In the genomic region with DNA sequence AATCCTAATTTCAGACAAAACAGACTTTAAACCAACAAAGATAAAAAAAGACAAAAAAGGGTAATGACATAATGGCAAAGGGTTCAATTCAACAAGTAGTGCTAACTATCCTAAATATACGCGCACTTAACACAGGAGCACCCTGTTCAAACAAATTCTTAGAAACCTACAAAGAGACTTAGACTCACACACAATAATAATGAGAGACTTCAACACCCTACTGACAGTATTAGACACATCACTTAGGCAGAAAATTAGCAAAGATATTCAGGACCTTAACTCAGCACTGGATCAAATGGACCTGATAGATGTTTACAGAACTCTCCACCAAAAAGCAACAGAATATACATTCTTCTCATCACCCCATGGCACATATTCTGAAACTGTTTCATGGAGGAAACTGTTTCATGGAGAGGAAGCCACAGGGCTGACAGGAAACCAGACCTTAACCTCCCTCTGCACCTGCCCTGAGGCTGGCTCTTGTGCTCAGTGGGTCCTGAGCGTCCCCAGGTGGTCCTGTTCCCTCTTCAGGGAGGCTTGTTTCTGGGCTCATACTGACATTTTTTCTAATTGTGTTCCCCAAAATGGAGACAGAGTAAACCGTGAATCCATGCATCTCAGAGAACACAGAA, we compare ENCODE assay signal across 7 cellular contexts.
DNase-seq lines count a peak whose midpoint lies in the region; ATAC-seq lines count a peak whose summit lies in the region.
"Not testable (repeated sequence)": the region's sequence is repeated elsewhere in the genome, so short reads cannot be mapped to it uniquely, and the experiment has no call there.

No MANE protein-coding gene starts in this region.

- not testable (repeated sequence) for H3K9me3 Mint-ChIP-seq in activated T-helper 17 cell treated with anti-CD3 and anti-CD28 coated beads, Interleukin-2, amount 50 U/mL, for 72 hours; naive thymus-derived CD8-positive, alpha-beta T cell

- H3K36me3 Mint-ChIP-seq in activated T-helper 17 cell treated with anti-CD3 and anti-CD28 coated beads, Interleukin-2, amount 50 U/mL, for 72 hours (ENCODE audit: low read depth); naive thymus-derived CD8-positive, alpha-beta T cell: not testable (repeated sequence)

- H3K4me3 Mint-ChIP-seq in activated T-helper 17 cell treated with anti-CD3 and anti-CD28 coated beads, Interleukin-2, amount 50 U/mL, for 72 hours; naive thymus-derived CD8-positive, alpha-beta T cell: not testable (repeated sequence)

- ATAC-seq in GM18502 (IDR thresholded peaks at IDR 0.05; ENCODE audit: poor library complexity, unreplicated experiment): peak; percentile 87
- peak; percentile 54 for ATAC-seq in GM19372 (IDR thresholded peaks at IDR 0.05; ENCODE audit: low read depth, unreplicated experiment)
- peak; percentile 70 for ATAC-seq in GM21717 (IDR thresholded peaks at IDR 0.05; ENCODE audit: unreplicated experiment)
- peak; percentile 62 for ATAC-seq in HG02938 (IDR thresholded peaks at IDR 0.05; ENCODE audit: unreplicated experiment)
- ATAC-seq in activated CD4-positive, CD25-positive, alpha-beta regulatory T cell treated with anti-CD3 and anti-CD28 coated beads, Interleukin-2, amount 50 U/mL, for 24 hours: peak; percentile 17 to 64
- ATAC-seq in activated T-helper 17 cell treated with anti-CD3 and anti-CD28 coated beads, Interleukin-2, amount 50 U/mL, for 72 hours (replicated peaks): peak; percentile 68
- ATAC-seq in naive thymus-derived CD8-positive, alpha-beta T cell: peak; percentile 78 to 80

- POLR2A ChIA-PET in naive thymus-derived CD8-positive, alpha-beta T cell (lab: Charles Lee): not testable (repeated sequence)

- H3K27me3 Mint-ChIP-seq in activated T-helper 17 cell treated with anti-CD3 and anti-CD28 coated beads, Interleukin-2, amount 50 U/mL, for 72 hours; naive thymus-derived CD8-positive, alpha-beta T cell: not testable (repeated sequence)

- not testable (repeated sequence) for DNase-seq in naive thymus-derived CD8-positive, alpha-beta T cell

- not testable (repeated sequence) for H3K4me1 Mint-ChIP-seq in activated T-helper 17 cell treated with anti-CD3 and anti-CD28 coated beads, Interleukin-2, amount 50 U/mL, for 72 hours; naive thymus-derived CD8-positive, alpha-beta T cell

- not testable (repeated sequence) for H3K27ac Mint-ChIP-seq in activated T-helper 17 cell treated with anti-CD3 and anti-CD28 coated beads, Interleukin-2, amount 50 U/mL, for 72 hours; naive thymus-derived CD8-positive, alpha-beta T cell
